In genomic region chr10:32061440-32061839, GRCh38 we compare ENCODE assay signal across 27 cellular contexts.
"Had no signal": no experiment of that assay in that cellular context is flagged by ENCODE, and none has a peak within 500 bp of the region (broad histone marks: within the 10 kb centered on the region; RNA-seq: fewer than 3 reads in every experiment).

No MANE protein-coding gene starts in this region.

- FAIRE-seq: TTC549 had no signal

- H3K27me3 Mint-ChIP-seq: activated CD4-positive, alpha-beta memory T cell treated with anti-CD3 and anti-CD28 coated beads, Interleukin-2, amount 10 ng/mL, durations not matched to agents 7 days and 5 days; activated naive CD8-positive, alpha-beta T cell treated with anti-CD3 and anti-CD28 coated beads for 36 hours; T-cell had no signal

- H3K27ac Mint-ChIP-seq: activated CD4-positive, alpha-beta memory T cell treated with anti-CD3 and anti-CD28 coated beads, Interleukin-2, amount 10 ng/mL, durations not matched to agents 7 days and 5 days; activated naive CD4-positive, alpha-beta T cell treated with anti-CD3 and anti-CD28 coated beads, Interleukin-2, amount 10 ng/mL, durations not matched to agents 7 days and 5 days; activated naive CD8-positive, alpha-beta T cell treated with anti-CD3 and anti-CD28 coated beads for 36 hours; activated T-helper 2 cell treated with anti-CD3 and anti-CD28 coated beads, Interferon-gamma antibody, Interleukin-2, Interleukin-4, amounts not matched to agents 10 μg/mL and 5 μg/mL and 100 μg/mL, durations not matched to agents 14 hours and 24 hours and 36 hours; T-cell had no signal

- H3K4me3 Mint-ChIP-seq: activated CD4-positive, alpha-beta memory T cell treated with anti-CD3 and anti-CD28 coated beads, Interleukin-2, amount 10 ng/mL, durations not matched to agents 7 days and 5 days; activated naive CD4-positive, alpha-beta T cell treated with anti-CD3 and anti-CD28 coated beads, Interleukin-2, amount 10 ng/mL, durations not matched to agents 7 days and 5 days; activated naive CD8-positive, alpha-beta T cell treated with anti-CD3 and anti-CD28 coated beads for 36 hours; T-cell had no signal

- H3K9me3 Mint-ChIP-seq: activated CD4-positive, alpha-beta memory T cell treated with anti-CD3 and anti-CD28 coated beads, Interleukin-2, amount 10 ng/mL, durations not matched to agents 7 days and 5 days; activated naive CD4-positive, alpha-beta T cell treated with anti-CD3 and anti-CD28 coated beads, Interleukin-2, amount 10 ng/mL, durations not matched to agents 7 days and 5 days; activated naive CD8-positive, alpha-beta T cell treated with anti-CD3 and anti-CD28 coated beads for 36 hours; activated T-helper 2 cell treated with anti-CD3 and anti-CD28 coated beads, Interferon-gamma antibody, Interleukin-2, Interleukin-4, amounts not matched to agents 10 μg/mL and 5 μg/mL and 100 μg/mL, durations not matched to agents 14 hours and 24 hours and 36 hours; T-cell had no signal

- H3K27me3 ChIP-seq: brain microvascular endothelial cell had no signal

- H3K4me3 ChIP-seq: SK-N-MC had no signal

- H3K36me3 ChIP-seq: brain microvascular endothelial cell had no signal

- ATAC-seq: Right ventricle myocardium inferior, T-cell had no signal

- H3K27ac ChIP-seq: brain microvascular endothelial cell, SK-N-MC, VCaP had no signal

- H3K36me3 Mint-ChIP-seq: activated naive CD4-positive, alpha-beta T cell treated with anti-CD3 and anti-CD28 coated beads, Interleukin-2, amount 10 ng/mL, durations not matched to agents 7 days and 5 days; activated naive CD8-positive, alpha-beta T cell treated with anti-CD3 and anti-CD28 coated beads for 36 hours; T-cell had no signal

- DNase-seq: activated CD4-positive, alpha-beta memory T cell treated with anti-CD3 and anti-CD28 coated beads, Interleukin-2, amount 10 ng/mL, durations not matched to agents 7 days and 5 days; activated CD4-positive, alpha-beta T cell treated with anti-CD3 and anti-CD28 coated beads, Interleukin-2, amount 50 U/mL, for 1 hour; activated CD4-positive, CD25-positive, alpha-beta regulatory T cell; activated gamma-delta T cell treated with Interleukin-2 at 50 U/mL for 16 hours; activated naive CD4-positive, alpha-beta T cell treated with anti-CD3 and anti-CD28 coated beads, Interleukin-2, amount 10 ng/mL, durations not matched to agents 7 days and 5 days; activated naive CD8-positive, alpha-beta T cell treated with anti-CD3 and anti-CD28 coated beads for 36 hours; activated T-cell treated with anti-CD3 and anti-CD28 coated beads for 4 hours; activated T-cell treated with anti-CD3 and anti-CD28 coated beads, Interleukin-2, amount 50 U/mL, for 48 hours; brain microvascular endothelial cell; Kasumi-1; KBM-7; NCI-H1048; NCI-H1930; NCI-H2171; NCI-H2227 treated with DMSO at 0.1 percent for 48 hours; NCI-H446 treated with DMSO at 0.1 percent for 48 hours; NCI-H526; NK-92 treated with Interleukin-12 subunit alpha and Interleukin-12 subunit beta, amount 100 ng/mL, for 24 hours; RPMI8226; T-cell; T-helper 2 cell; T1000 had no signal
